ENCODE assay signal across 25 cellular contexts in the genomic region with DNA sequence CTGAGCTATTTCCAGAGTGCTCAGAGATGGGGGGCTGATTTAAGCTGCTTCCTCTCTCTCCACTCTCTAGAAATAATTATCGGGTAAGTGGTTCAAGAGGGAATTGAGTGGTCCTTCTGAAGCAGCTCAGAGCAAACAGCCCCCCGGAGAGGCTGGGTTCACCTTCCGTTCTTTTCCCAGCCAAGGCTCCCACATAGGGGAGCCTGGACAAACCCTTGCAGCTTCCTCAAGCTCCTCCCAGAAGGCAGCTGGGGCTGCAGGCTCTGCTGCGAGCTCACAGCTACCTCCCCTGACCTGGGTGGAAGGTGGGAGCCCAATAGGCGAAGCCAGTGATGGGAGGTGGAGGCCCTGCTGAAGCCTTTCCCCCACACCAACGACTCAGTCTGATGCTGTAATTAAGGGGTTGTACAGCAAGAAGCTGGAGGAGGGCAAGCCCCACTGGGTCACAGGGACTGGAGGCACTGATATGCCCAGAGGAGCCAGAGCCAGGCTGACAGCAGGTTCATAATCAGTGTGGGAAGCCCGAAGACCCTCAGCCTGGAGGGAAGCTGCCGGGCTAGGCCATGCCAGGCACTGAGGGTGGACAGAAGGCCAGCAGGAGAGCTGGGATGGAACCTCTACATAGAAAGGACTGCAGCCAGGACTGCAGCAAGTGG. TPM values are rescaled to one million over a fixed set of nuclear protein-coding genes. Genes with fewer than 3 reads are reported as not detected.
DNase-seq lines count a peak whose midpoint lies in the region; ATAC-seq and TF ChIP-seq lines count a peak whose summit lies in the region.
"Had no signal": no experiment of that assay in that cellular context is flagged by ENCODE, and none has a peak within 500 bp of the region (broad histone marks: within the 10 kb centered on the region; RNA-seq: fewer than 3 reads in every experiment).

No MANE protein-coding gene starts in this region.

- ATAC-seq in left cardiac atrium (no peak), HG03280 (IDR thresholded peaks at IDR 0.05; ENCODE audit: unreplicated experiment) (no peak), HG03175 (IDR thresholded peaks at IDR 0.05; ENCODE audit: unreplicated experiment) (no peak)
- ATAC-seq: left colon, Panc1, psoas muscle had no signal

- TF ChIP-seq CTCF in lower leg skin (IDR thresholded peaks at IDR 0.05): no peak

- no peaks in the 10 kb centered on the region for H3K9me3 Mint-ChIP-seq in immature natural killer cell
- H3K9me3 Mint-ChIP-seq: endodermal cell, neural progenitor cell had no signal

- H3K27me3 Mint-ChIP-seq in immature natural killer cell (ENCODE audit: low read depth in 3 of 3): peaks cover 0 to 2% (median 0%) of the 10 kb centered on the region in 3 donors
- H3K27me3 Mint-ChIP-seq: CD4-positive, alpha-beta memory T cell had no signal

- peak; percentile 13 for DNase-seq in left cardiac atrium
- DNase-seq in cardiac septum (ENCODE audit: low spot score): no peak
- peak; percentile 43 for DNase-seq in NCI-H524 treated with DMSO at 0.1 percent for 48 hours (lab: John Stamatoyannopoulos, UW)
- DNase-seq in immature natural killer cell: no peak
- no peak for DNase-seq in medulla oblongata (ENCODE audit: extremely low spot score)
- DNase-seq in lower leg skin (ENCODE audit: low spot score in 2 of 2): no peak
- DNase-seq: activated CD4-positive, alpha-beta T cell treated with anti-CD3 and anti-CD28 coated beads, Interleukin-2, amount 50 U/mL, for 1 hour; activated gamma-delta T cell treated with Interleukin-2 at 50 U/mL for 16 hours; CD4-positive, alpha-beta memory T cell; DMS153; endodermal cell; GF-D8; Karpas-422; left colon; NCI-H146; NK-92 treated with Interleukin-12 subunit alpha and Interleukin-12 subunit beta, amount 100 ng/mL, for 24 hours; psoas muscle; stimulated activated CD4-positive, alpha-beta T cell treated with anti-CD3 and anti-CD28 coated beads, Interleukin-2, amount 100 ng/mL, for 24 hours; stimulated activated naive CD4-positive, alpha-beta T cell treated with Interleukin-2 at 50 U/mL for 16 hours; tibial artery had no signal

- 83 to 90% methylated on average over 8 of the region's 8 CpGs for WGBS in lower leg skin, 2 donors

- no peak for TF ChIP-seq POLR2A in lower leg skin (IDR thresholded peaks at IDR 0.05)

- H3K4me3 ChIP-seq in lower leg skin (ENCODE audit: low read depth, poor library complexity, severe bottlenecking): no peak overlapping the region
- H3K4me3 ChIP-seq: neural progenitor cell, psoas muscle, SJSA1, tibial artery had no signal

- peaks cover 0 to 9% (median 4%) of the 10 kb centered on the region in 3 donors for H3K36me3 Mint-ChIP-seq in immature natural killer cell

- H3K4me1 Mint-ChIP-seq in immature natural killer cell: peaks cover 23 to 30% of the 10 kb centered on the region in 2 donors

- peak overlapping the region in 3 of 5 donors; percentile 17 to 59 (median 42) for H3K4me3 Mint-ChIP-seq in immature natural killer cell
- H3K4me3 Mint-ChIP-seq: CD4-positive, alpha-beta memory T cell; endodermal cell; neural progenitor cell had no signal

- H3K27ac Mint-ChIP-seq in immature natural killer cell: peak overlapping the region in 2 of 6 donors; percentile 41 to 65

- intact Hi-C loops in left cardiac atrium (cut with DNase I) (no loop called here), cardiac septum (cut with DNase I) (no loop called here), lower leg skin (cut with DNase I; ENCODE audit: low total_unique reads) (no loop called here)

RNA-seq across cellular contexts. Expression of gene ARL6IP4, which starts 52.4 kb away (rescaled TPM):
- 100 to 1,000 TPM; 159 to 176 TPM for total RNA-seq in left cardiac atrium
- 139 TPM for total RNA-seq in cardiac septum
- 100 to 1,000 TPM; 131 to 327 (median 245) TPM for polyA plus RNA-seq in immature natural killer cell
- total RNA-seq in lower leg skin: 100 to 1,000 TPM; 129 to 188 (median 167) TPM

RNA-seq across cellular contexts. Expression of gene OGFOD2, which starts 57.8 kb away (rescaled TPM):
- 10 to 100 TPM; 10.5 to 14.1 TPM for total RNA-seq in left cardiac atrium
- 10.6 TPM for total RNA-seq in cardiac septum
- 10 to 100 TPM; 14.4 to 16.6 (median 16.3) TPM for polyA plus RNA-seq in immature natural killer cell
- total RNA-seq in lower leg skin: 10 to 100 TPM in 3 of 4 donors, 1 to 10 TPM in 1; 6.6 to 14.1 (median 13.0) TPM

Comparison
In these comparisons a context has a peak if more than half of its experiments do, and no peak if none do; other contexts are left out.
1. DNase-seq: peak in left cardiac atrium (single experiment) and NCI-H524 treated with DMSO at 0.1 percent for 48 hours (single experiment); none in cardiac septum (single experiment), immature natural killer cell (0 of 3), medulla oblongata (single experiment) and lower leg skin (0 of 2).